In genomic region chr3:89877230-89877629, GRCh38 we compare ENCODE assay signal across 8 cellular contexts.
"Had no signal": no experiment of that assay in that cellular context is flagged by ENCODE, and none has a peak within 500 bp of the region (broad histone marks: within the 10 kb centered on the region; RNA-seq: fewer than 3 reads in every experiment).

No MANE protein-coding gene starts in this region.

- H3K9me3 ChIP-seq: HAP-1 had no signal

- FAIRE-seq: HTR-8/SVneo, K562 had no signal

- H3K27ac Mint-ChIP-seq: HFFc6 had no signal

- ATAC-seq: HCT116, K562 had no signal

- H3K27ac ChIP-seq: GM23248 had no signal

- H3K4me3 Mint-ChIP-seq: HFFc6 had no signal

- H3K4me1 ChIP-seq: HAP-1 had no signal

- DNase-seq: GM23248, H7, HFFc6, IMR-90 had no signal

- H3K36me3 ChIP-seq: HAP-1 had no signal

- H3K4me3 ChIP-seq: GM23248, HAP-1, K562 had no signal

- H3K9ac ChIP-seq: GM23248 had no signal
